ENCODE assay signal across 1 cellular context in genomic region chr3:169813757-169814517, GRCh38.
TF ChIP-seq lines count a peak whose summit lies in the region.

No MANE protein-coding gene starts in this region.

TF ChIP-seq in IMR-90, 13 proteins besides CTCF, POLR2A, EP300 and RAD21 (continued from another document):
- no peak for TF ChIP-seq MAZ (IDR thresholded peaks at IDR 0.05; ENCODE audit: borderline replicate concordance, low read depth, low read length)
- no peak for TF ChIP-seq NFE2L2 (IDR thresholded peaks at IDR 0.05; ENCODE audit: low read depth, low read length)
- no peak for TF ChIP-seq FOS (IDR thresholded peaks at IDR 0.05; ENCODE audit: low read depth, low read length)
- TF ChIP-seq CEBPB (IDR thresholded peaks at IDR 0.05; ENCODE audit: low read depth, low read length) = no peak
- no peak for TF ChIP-seq SMC3 (IDR thresholded peaks at IDR 0.05; ENCODE audit: low read depth, low read length)
- no peak for TF ChIP-seq USF2 (IDR thresholded peaks at IDR 0.05; ENCODE audit: low read depth, low read length)
- no peak for TF ChIP-seq RCOR1 (IDR thresholded peaks at IDR 0.05; ENCODE audit: insufficient replicate concordance, low read length)
- TF ChIP-seq RFX5 (IDR thresholded peaks at IDR 0.05; ENCODE audit: low read depth, low read length) = no peak
